In the genomic region with DNA sequence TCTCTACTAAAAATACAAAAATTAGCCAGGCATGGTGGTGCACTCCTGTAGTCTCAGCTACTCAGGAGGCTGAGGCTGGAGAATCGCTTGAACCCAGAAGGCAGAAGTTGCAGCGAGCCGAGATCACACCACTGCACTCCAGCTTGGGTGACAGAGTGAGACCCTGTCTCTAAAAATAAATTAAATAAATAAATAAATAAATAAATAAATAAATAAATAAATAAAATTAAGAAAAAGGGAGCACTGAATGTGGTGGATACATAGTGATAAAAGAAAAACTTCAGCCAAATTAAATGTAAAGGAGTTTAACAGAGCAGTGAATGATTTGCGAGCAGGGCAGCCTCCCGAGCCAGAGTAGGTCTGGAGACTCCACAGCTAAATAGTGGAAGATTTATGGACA, we compare ENCODE assay signal across 1 cellular context.
A peak's percentile ranks its signal among the peaks of the same experiment; 100 is the strongest.
TF ChIP-seq lines count a peak whose summit lies in the region.

No MANE protein-coding gene starts in this region.

TF ChIP-seq in HEK293, 187 proteins besides CTCF, POLR2A, EP300 and RAD21 (continued from another document):
- TF ChIP-seq, protein P1, sequence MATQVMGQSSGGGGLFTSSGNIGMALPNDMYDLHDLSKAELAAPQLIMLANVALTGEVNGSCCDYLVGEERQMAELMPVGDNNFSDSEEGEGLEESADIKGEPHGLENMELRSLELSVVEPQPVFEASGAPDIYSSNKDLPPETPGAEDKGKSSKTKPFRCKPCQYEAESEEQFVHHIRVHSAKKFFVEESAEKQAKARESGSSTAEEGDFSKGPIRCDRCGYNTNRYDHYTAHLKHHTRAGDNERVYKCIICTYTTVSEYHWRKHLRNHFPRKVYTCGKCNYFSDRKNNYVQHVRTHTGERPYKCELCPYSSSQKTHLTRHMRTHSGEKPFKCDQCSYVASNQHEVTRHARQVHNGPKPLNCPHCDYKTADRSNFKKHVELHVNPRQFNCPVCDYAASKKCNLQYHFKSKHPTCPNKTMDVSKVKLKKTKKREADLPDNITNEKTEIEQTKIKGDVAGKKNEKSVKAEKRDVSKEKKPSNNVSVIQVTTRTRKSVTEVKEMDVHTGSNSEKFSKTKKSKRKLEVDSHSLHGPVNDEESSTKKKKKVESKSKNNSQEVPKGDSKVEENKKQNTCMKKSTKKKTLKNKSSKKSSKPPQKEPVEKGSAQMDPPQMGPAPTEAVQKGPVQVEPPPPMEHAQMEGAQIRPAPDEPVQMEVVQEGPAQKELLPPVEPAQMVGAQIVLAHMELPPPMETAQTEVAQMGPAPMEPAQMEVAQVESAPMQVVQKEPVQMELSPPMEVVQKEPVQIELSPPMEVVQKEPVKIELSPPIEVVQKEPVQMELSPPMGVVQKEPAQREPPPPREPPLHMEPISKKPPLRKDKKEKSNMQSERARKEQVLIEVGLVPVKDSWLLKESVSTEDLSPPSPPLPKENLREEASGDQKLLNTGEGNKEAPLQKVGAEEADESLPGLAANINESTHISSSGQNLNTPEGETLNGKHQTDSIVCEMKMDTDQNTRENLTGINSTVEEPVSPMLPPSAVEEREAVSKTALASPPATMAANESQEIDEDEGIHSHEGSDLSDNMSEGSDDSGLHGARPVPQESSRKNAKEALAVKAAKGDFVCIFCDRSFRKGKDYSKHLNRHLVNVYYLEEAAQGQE (tag by site-specific recombination; IDR thresholded peaks at IDR 0.05), result peak; percentile 73
- TF ChIP-seq ZNF19 (tag by site-specific recombination; IDR thresholded peaks at IDR 0.05; ENCODE audit: low read depth) (peak; percentile 43; the same call in 1 of the 2 replicates), ZNF394 (tag by site-specific recombination; IDR thresholded peaks at IDR 0.05; ENCODE audit: borderline replicate concordance) (peak; percentile 91), ZNF629 (tag by site-specific recombination; IDR thresholded peaks at IDR 0.05) (peak; percentile 51; the same call in 1 of the 2 replicates), ZNF433 (tag by site-specific recombination; IDR thresholded peaks at IDR 0.05; ENCODE audit: low read depth) (peak; percentile 60), ZNF426 (tag by site-specific recombination; IDR thresholded peaks at IDR 0.05) (peak; percentile 88), ZNF560 (tag by site-specific recombination; IDR thresholded peaks at IDR 0.05; ENCODE audit: borderline replicate concordance) (0 out of 2 replicates have a peak, but pooled peaks have one; percentile 65), ZNF266 (tag by site-specific recombination; IDR thresholded peaks at IDR 0.05; ENCODE audit: low read depth) (peak; percentile 86), ZBTB1 (tag by site-specific recombination; IDR thresholded peaks at IDR 0.05) (0 out of 2 replicates have a peak, but pooled peaks have one; percentile 49), ZNF558 (tag by site-specific recombination; IDR thresholded peaks at IDR 0.05) (peak; percentile 82), ZNF623 (tag by site-specific recombination; IDR thresholded peaks at IDR 0.05) (peak; percentile 78), ZNF664 (tag by site-specific recombination; IDR thresholded peaks at IDR 0.05) (peak; percentile 68; the same call in 1 of the 2 replicates)
- TF ChIP-seq, protein P2, sequence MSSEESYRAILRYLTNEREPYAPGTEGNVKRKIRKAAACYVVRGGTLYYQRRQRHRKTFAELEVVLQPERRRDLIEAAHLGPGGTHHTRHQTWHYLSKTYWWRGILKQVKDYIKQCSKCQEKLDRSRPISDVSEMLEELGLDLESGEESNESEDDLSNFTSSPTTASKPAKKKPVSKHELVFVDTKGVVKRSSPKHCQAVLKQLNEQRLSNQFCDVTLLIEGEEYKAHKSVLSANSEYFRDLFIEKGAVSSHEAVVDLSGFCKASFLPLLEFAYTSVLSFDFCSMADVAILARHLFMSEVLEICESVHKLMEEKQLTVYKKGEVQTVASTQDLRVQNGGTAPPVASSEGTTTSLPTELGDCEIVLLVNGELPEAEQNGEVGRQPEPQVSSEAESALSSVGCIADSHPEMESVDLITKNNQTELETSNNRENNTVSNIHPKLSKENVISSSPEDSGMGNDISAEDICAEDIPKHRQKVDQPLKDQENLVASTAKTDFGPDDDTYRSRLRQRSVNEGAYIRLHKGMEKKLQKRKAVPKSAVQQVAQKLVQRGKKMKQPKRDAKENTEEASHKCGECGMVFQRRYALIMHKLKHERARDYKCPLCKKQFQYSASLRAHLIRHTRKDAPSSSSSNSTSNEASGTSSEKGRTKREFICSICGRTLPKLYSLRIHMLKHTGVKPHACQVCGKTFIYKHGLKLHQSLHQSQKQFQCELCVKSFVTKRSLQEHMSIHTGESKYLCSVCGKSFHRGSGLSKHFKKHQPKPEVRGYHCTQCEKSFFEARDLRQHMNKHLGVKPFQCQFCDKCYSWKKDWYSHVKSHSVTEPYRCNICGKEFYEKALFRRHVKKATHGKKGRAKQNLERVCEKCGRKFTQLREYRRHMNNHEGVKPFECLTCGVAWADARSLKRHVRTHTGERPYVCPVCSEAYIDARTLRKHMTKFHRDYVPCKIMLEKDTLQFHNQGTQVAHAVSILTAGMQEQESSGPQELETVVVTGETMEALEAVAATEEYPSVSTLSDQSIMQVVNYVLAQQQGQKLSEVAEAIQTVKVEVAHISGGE (tag by site-specific recombination; conservative IDR thresholded peaks at IDR 0.05; ENCODE audit: low read depth), result peak; percentile 62
